In genomic region chr1:244218220-244218619, GRCh38 we compare ENCODE assay signal across 14 cellular contexts.
"Had no signal": no experiment of that assay in that cellular context is flagged by ENCODE, and none has a peak within 500 bp of the region (broad histone marks: within the 10 kb centered on the region; RNA-seq: fewer than 3 reads in every experiment).

No MANE protein-coding gene starts in this region.

- DNase-seq: activated B cell treated with CpG ODN at 0.5 μM for 24 hours; activated CD4-positive, alpha-beta T cell treated with anti-CD3 and anti-CD28 coated beads for 48 hours; activated CD8-positive, alpha-beta memory T cell treated with anti-CD3 and anti-CD28 coated beads, Interleukin-2, amount 50 U/mL, for 4 hours; activated CD8-positive, alpha-beta T cell treated with anti-CD3 and anti-CD28 coated beads, Interleukin-2, amount 10 ng/mL, durations not matched to agents 7 days and 5 days; activated naive CD4-positive, alpha-beta T cell; activated naive CD8-positive, alpha-beta T cell treated with anti-CD3 and anti-CD28 coated beads, Interleukin-2, amount 10 ng/mL, durations not matched to agents 7 days and 5 days; activated T-cell treated with anti-CD3 and anti-CD28 coated beads, Interleukin-2, amount 50 U/mL, for 48 hours; effector memory CD8-positive, alpha-beta T cell; left ventricle myocardium superior; mesendoderm; stimulated activated CD4-positive, alpha-beta T cell treated with anti-CD3 and anti-CD28 coated beads, Interleukin-2, amount 100 ng/mL, for 48 hours; transverse colon had no signal

- ATAC-seq: activated CD8-positive, alpha-beta T cell treated with anti-CD3 and anti-CD28 coated beads, Interleukin-2, amount 10 ng/mL, durations not matched to agents 7 days and 5 days; effector memory CD8-positive, alpha-beta T cell; gastroesophageal sphincter; left ventricle myocardium superior; stimulated activated memory B cell treated with anti-CD40 and anti-IgM and Interleukin-4, amounts not matched to agents 10 μg/mL and 1 μg/mL and 100 μg/mL, for 72 hours had no signal
